12 cellular contexts compared by ENCODE assay signal in genomic region chr6:21845018-21845417, GRCh38.
DNase-seq lines count a peak whose midpoint lies in the region; ATAC-seq and TF ChIP-seq lines count a peak whose summit lies in the region.
"Had no signal": no experiment of that assay in that cellular context is flagged by ENCODE, and none has a peak within 500 bp of the region (broad histone marks: within the 10 kb centered on the region; RNA-seq: fewer than 3 reads in every experiment).

No MANE protein-coding gene starts in this region.

- H3K4me1 Mint-ChIP-seq in GM23338: peaks cover 79% of the 10 kb centered on the region

- peaks cover 18% of the 10 kb centered on the region for H3K27me3 Mint-ChIP-seq in GM23338 (ENCODE audit: insufficient read depth, low read depth, poor library complexity)

- no peak overlapping the region for H2AFZ ChIP-seq in GM23338

- no peaks in the 10 kb centered on the region for H3K9me2 ChIP-seq in GM23338 (ENCODE audit: insufficient read depth)

- no peak for TF ChIP-seq EP300 in ovary (IDR thresholded peaks at IDR 0.05)

- DNase-seq in GM23338 (ENCODE audit: low spot score) (no peak), NCI-H2107 treated with DMSO at 0.1 percent for 48 hours (lab: John Stamatoyannopoulos, UW; ENCODE audit: unreplicated experiment) (peak; percentile 23), fibroblast of the aortic adventitia (ENCODE audit: low read depth) (peak; percentile 18), myocyte (ENCODE audit: low read depth) (peak; percentile 19), AG08395 (ENCODE audit: low spot score) (no peak), ovary (no peak)
- DNase-seq: activated CD8-positive, alpha-beta memory T cell treated with anti-CD3 and anti-CD28 coated beads, Interleukin-2, amount 50 U/mL, for 4 hours; activated naive CD8-positive, alpha-beta T cell treated with anti-CD3 and anti-CD28 coated beads, Interleukin-2, amount 10 ng/mL, durations not matched to agents 7 days and 5 days; SJCRH30; trophoblast cell had no signal

- no peak overlapping the region for H3K4me3 ChIP-seq in GM23338
- H3K4me3 ChIP-seq in fibroblast of the aortic adventitia (ENCODE audit: low read depth, low read length): no peak overlapping the region
- H3K4me3 ChIP-seq in ovary: no peak overlapping the region
- H3K4me3 ChIP-seq: SJCRH30 had no signal

- TF ChIP-seq CTCF in GM23338 (conservative IDR thresholded peaks at IDR 0.05; ENCODE audit: low read depth in 2 of 2) (no peak), fibroblast of the aortic adventitia (IDR thresholded peaks at IDR 0.05; ENCODE audit: insufficient read depth, low read length) (no peak), ovary (IDR thresholded peaks at IDR 0.05) (no peak)

- no peaks in the 10 kb centered on the region for H3K36me3 ChIP-seq in GM23338 (ENCODE audit: insufficient read depth)
- H3K36me3 ChIP-seq in ovary: no peaks in the 10 kb centered on the region
- H3K36me3 ChIP-seq: SJCRH30 had no signal

- H3K36me3 Mint-ChIP-seq in GM23338 (ENCODE audit: low read depth): peaks cover 28% of the 10 kb centered on the region
- H3K36me3 Mint-ChIP-seq: activated naive CD8-positive, alpha-beta T cell treated with anti-CD3 and anti-CD28 coated beads, Interleukin-2, amount 10 ng/mL, durations not matched to agents 7 days and 5 days had no signal

- H3K79me2 ChIP-seq in GM23338 (replicated peaks; ENCODE audit: insufficient read depth): peaks cover 94% of the 10 kb centered on the region

- no peak overlapping the region for H3K4me3 Mint-ChIP-seq in GM23338
- H3K4me3 Mint-ChIP-seq: activated naive CD8-positive, alpha-beta T cell treated with anti-CD3 and anti-CD28 coated beads, Interleukin-2, amount 10 ng/mL, durations not matched to agents 7 days and 5 days had no signal

- TF ChIP-seq POLR2A in ovary (IDR thresholded peaks at IDR 0.05): no peak

- no peaks in the 10 kb centered on the region for H3K27me3 ChIP-seq in GM23338 (ENCODE audit: insufficient read depth)
- H3K27me3 ChIP-seq in ovary: no peaks in the 10 kb centered on the region
- H3K27me3 ChIP-seq: SJCRH30 had no signal

- H3K4me1 ChIP-seq in GM23338 (ENCODE audit: insufficient read depth) (peaks cover 71% of the 10 kb centered on the region), ovary (ENCODE audit: insufficient read depth) (peaks cover 2% of the 10 kb centered on the region)

- H3K27ac ChIP-seq in GM23338 (ENCODE audit: low read depth) (peak overlapping the region; percentile 60; the same call in 1 of the 2 replicates), ovary (no peak overlapping the region)
- H3K27ac ChIP-seq: SJCRH30 had no signal

- H4K20me1 ChIP-seq in GM23338 (replicated peaks; ENCODE audit: insufficient read depth): peaks cover 17% of the 10 kb centered on the region

- peak overlapping the region; percentile 49 for H3K4me2 ChIP-seq in GM23338

- WGBS in ovary, 3 donors: 66 to 80% (median 76%) methylated on average over 3 of the region's 3 CpGs

- peaks cover 12% of the 10 kb centered on the region; the same call in 1 of the 2 replicates for H3F3A ChIP-seq in GM23338 (replicated peaks; ENCODE audit: low read depth)

- peak overlapping the region; percentile 47 for H3K27ac Mint-ChIP-seq in GM23338
- H3K27ac Mint-ChIP-seq: activated naive CD8-positive, alpha-beta T cell treated with anti-CD3 and anti-CD28 coated beads, Interleukin-2, amount 10 ng/mL, durations not matched to agents 7 days and 5 days had no signal

- H3K9me3 Mint-ChIP-seq in GM23338: no peaks in the 10 kb centered on the region

- no peak for ATAC-seq in GM23338
- no peak for ATAC-seq in GM19397 (IDR thresholded peaks at IDR 0.05; ENCODE audit: unreplicated experiment)
- ATAC-seq in GM18520 (IDR thresholded peaks at IDR 0.05; ENCODE audit: unreplicated experiment): no peak

- H3K9me3 ChIP-seq in ovary: no peaks in the 10 kb centered on the region
- H3K9me3 ChIP-seq: SJCRH30 had no signal

- intact Hi-C loops in ovary (cut with DNase I): no loop called here

TF ChIP-seq in GM23338, 12 proteins besides CTCF, POLR2A, EP300 and RAD21 (continues in another document):
- TF ChIP-seq STAT1 (IDR thresholded peaks at IDR 0.05; ENCODE audit: unreplicated experiment) (no peak), CREB1 (CRISPR knock-in tag; IDR thresholded peaks at IDR 0.05; ENCODE audit: low read depth) (no peak), POLR2AphosphoS5 (IDR thresholded peaks at IDR 0.05; ENCODE audit: low read depth) (no peak), JUNB (IDR thresholded peaks at IDR 0.05; ENCODE audit: unreplicated experiment) (no peak), REST (IDR thresholded peaks at IDR 0.05; ENCODE audit: unreplicated experiment) (no peak), EZH2phosphoT487 (IDR thresholded peaks at IDR 0.05; ENCODE audit: unreplicated experiment) (no peak), ZNF114 (CRISPR knock-in tag; IDR thresholded peaks at IDR 0.05) (no peak), EZH2 (IDR thresholded peaks at IDR 0.05; ENCODE audit: low read depth, unreplicated experiment) (no peak)

Comparison
In these comparisons a context has a peak if more than half of its experiments do, and no peak if none do; other contexts are left out.
1. DNase-seq: peak in NCI-H2107 treated with DMSO at 0.1 percent for 48 hours (single experiment), fibroblast of the aortic adventitia (single experiment) and myocyte (single experiment); none in GM23338 (single experiment), AG08395 (single experiment) and ovary (0 of 5).